33 cellular contexts compared by ENCODE assay signal in the genomic region with DNA sequence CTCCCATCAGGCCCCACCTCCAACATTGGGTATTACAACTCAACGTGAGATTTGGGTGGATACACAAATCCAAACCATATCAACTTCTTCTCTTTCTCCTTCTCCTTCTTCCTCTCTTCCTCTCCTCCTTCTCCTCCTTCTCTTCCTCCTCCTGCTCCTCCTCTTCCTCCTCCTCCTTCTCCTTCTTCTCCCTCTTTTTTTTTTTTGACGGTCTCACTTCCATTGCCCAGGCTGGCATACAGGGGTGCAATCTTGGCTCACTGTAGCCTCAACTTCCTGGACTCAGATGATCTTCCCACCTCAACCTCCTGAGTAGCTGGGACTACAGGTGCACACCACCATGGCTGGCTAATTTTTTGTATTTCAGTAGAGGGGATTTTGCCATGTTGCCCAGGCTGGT. TPM values are rescaled to one million over a fixed set of nuclear protein-coding genes. Genes with fewer than 3 reads are reported as not detected.
A peak's percentile ranks its signal among the peaks of the same experiment; 100 is the strongest.
DNase-seq lines count a peak whose midpoint lies in the region; ATAC-seq, FAIRE-seq and TF ChIP-seq lines count a peak whose summit lies in the region.
"Had no signal": no experiment of that assay in that cellular context is flagged by ENCODE, and none has a peak within 500 bp of the region (broad histone marks: within the 10 kb centered on the region; RNA-seq: fewer than 3 reads in every experiment).

No MANE protein-coding gene starts in this region.

- TF ChIP-seq CTCF in HepG2 (CRISPR knock-in tag; IDR thresholded peaks at IDR 0.05) (no peak), right lobe of liver (IDR thresholded peaks at IDR 0.05) (no peak), GM12878 (IDR thresholded peaks at IDR 0.05 in 2 of 3, conservative IDR thresholded peaks at IDR 0.05 in 1 of 3; ENCODE audit: control insufficient read depth in 2 of 3, extremely low read depth in 1 of 3, insufficient read depth in 1 of 3, low read depth in 3 of 3, low read length in 3 of 3) (no peak), osteoblast (IDR thresholded peaks at IDR 0.05; ENCODE audit: extremely low read depth, low read depth, low read length) (no peak)

- ATAC-seq in HepG2 (no peak), right lobe of liver (no peak), GM12878 (no peak)
- ATAC-seq: A549; CD8-positive, alpha-beta T cell had no signal

- TF ChIP-seq EP300 in HepG2 (IDR thresholded peaks at IDR 0.05; ENCODE audit: low read depth in 2 of 2, low read length in 2 of 2) (no peak), HepG2 (CRISPR knock-in tag; IDR thresholded peaks at IDR 0.05; ENCODE audit: borderline replicate concordance) (no peak), GM12878 (IDR thresholded peaks at IDR 0.05; ENCODE audit: borderline replicate concordance in 1 of 2, control insufficient read depth in 1 of 2, low read depth in 2 of 2, low read length in 2 of 2) (no peak)

- H4K20me1 ChIP-seq in HepG2 (ENCODE audit: insufficient read depth, low read length) (no peaks in the 10 kb centered on the region), GM12878 (ENCODE audit: control insufficient read depth, insufficient read depth) (no peaks in the 10 kb centered on the region), osteoblast (ENCODE audit: insufficient read depth, low read length) (no peaks in the 10 kb centered on the region)
- H4K20me1 ChIP-seq: BLaER1; BLaER1 treated with 17β-estradiol and CSF1 and Interleukin-3, amounts not matched to agents 10 nM and 100 nM had no signal

- no peaks in the 10 kb centered on the region for H3K79me2 ChIP-seq in HepG2 (ENCODE audit: insufficient read depth, low read length)
- H3K79me2 ChIP-seq in GM12878 (ENCODE audit: control insufficient read depth, insufficient read depth, low read length): no peaks in the 10 kb centered on the region
- no peaks in the 10 kb centered on the region for H3K79me2 ChIP-seq in osteoblast (ENCODE audit: insufficient read depth, low read length)

- H3K4me2 ChIP-seq in HepG2 (ENCODE audit: low read depth, low read length) (no peak overlapping the region), GM12878 (ENCODE audit: control insufficient read depth, insufficient read depth) (no peak overlapping the region), osteoblast (ENCODE audit: insufficient read depth, low read length) (no peak overlapping the region)
- H3K4me2 ChIP-seq: A549; BLaER1; BLaER1 treated with 17β-estradiol and CSF1 and Interleukin-3, amounts not matched to agents 10 nM and 100 nM had no signal

- H2AFZ ChIP-seq in HepG2 (ENCODE audit: low read length): no peak overlapping the region
- no peak overlapping the region for H2AFZ ChIP-seq in GM12878 (ENCODE audit: control insufficient read depth, low read depth, low read length)
- H2AFZ ChIP-seq in osteoblast (ENCODE audit: low read length): no peak overlapping the region

- RAD21 ChIA-PET in GM12878 (lab: Charles Lee; ENCODE audit: unreplicated experiment): no interaction called here

- no peak overlapping the region for H3K4me3 ChIP-seq in HepG2 (replicated peaks in 1 of 3; ENCODE audit: insufficient read depth in 1 of 3, low read depth in 2 of 3, low read length in 3 of 3)
- no peak overlapping the region for H3K4me3 ChIP-seq in right lobe of liver
- no peak overlapping the region for H3K4me3 ChIP-seq in GM12878
- no peak overlapping the region for H3K4me3 ChIP-seq in osteoblast (ENCODE audit: insufficient read depth, low read length)
- H3K4me3 ChIP-seq: A549; BLaER1; BLaER1 treated with 17β-estradiol and CSF1 and Interleukin-3, amounts not matched to agents 10 nM and 100 nM had no signal

- TF ChIP-seq POLR2A in HepG2 (IDR thresholded peaks at IDR 0.05; ENCODE audit: insufficient read depth in 1 of 2, low read depth in 2 of 2, low read length in 2 of 2) (no peak), right lobe of liver (IDR thresholded peaks at IDR 0.05) (no peak), GM12878 (IDR thresholded peaks at IDR 0.05; ENCODE audit: low read depth, low read length) (no peak)

- H3K27me3 ChIP-seq in HepG2 (ENCODE audit: control insufficient read depth in 1 of 2, insufficient read depth in 2 of 2, low read length in 2 of 2) (no peaks in the 10 kb centered on the region), right lobe of liver (no peaks in the 10 kb centered on the region), GM12878 (replicated peaks in 1 of 2; ENCODE audit: control insufficient read depth in 2 of 2, insufficient read depth in 2 of 2, low read length in 1 of 2) (no peaks in the 10 kb centered on the region; a peak in 2 of 4 replicates), osteoblast (ENCODE audit: insufficient read depth, low read length) (peaks cover 3% of the 10 kb centered on the region)
- H3K27me3 ChIP-seq: BLaER1; BLaER1 treated with 17β-estradiol and CSF1 and Interleukin-3, amounts not matched to agents 10 nM and 100 nM had no signal

- intact Hi-C loops in HepG2 (cut with micrococcal nuclease; ENCODE audit: unreplicated experiment): no loop called here
- intact Hi-C loops in right lobe of liver (cut with DNase I): no loop called here
- intact Hi-C loops in GM12878 (cut with micrococcal nuclease; ENCODE audit: unreplicated experiment): no loop called here

- CTCF ChIA-PET in HepG2 (lab: Yijun Ruan, JAX; ENCODE audit: low intra/inter-chr PET ratio, low total read pairs) (no interaction called here), GM12878 (lab: Yijun Ruan, JAX) (no interaction called here), HEK293T (lab: Yijun Ruan, JAX) (no interaction called here)

- in situ Hi-C loops in HepG2 (cut with HindIII; ENCODE audit: extremely low pct_ligation_motif_present, low pct_unique_long_range_greater_than_20kb): no loop called here
- in situ Hi-C loops in GM12878 (cut with MboI): no loop called here

- no peaks in the 10 kb centered on the region for H3K36me3 ChIP-seq in HepG2 (replicated peaks in 1 of 2; ENCODE audit: control insufficient read depth in 1 of 2, insufficient read depth in 2 of 2, low read length in 2 of 2)
- no peaks in the 10 kb centered on the region for H3K36me3 ChIP-seq in right lobe of liver
- H3K36me3 ChIP-seq in GM12878 (ENCODE audit: control insufficient read depth in 2 of 2, insufficient read depth in 2 of 2, low read length in 1 of 2): no peaks in the 10 kb centered on the region
- H3K36me3 ChIP-seq in osteoblast (ENCODE audit: insufficient read depth, low read length): no peaks in the 10 kb centered on the region
- H3K36me3 ChIP-seq: BE2C; BLaER1; BLaER1 treated with 17β-estradiol and CSF1 and Interleukin-3, amounts not matched to agents 10 nM and 100 nM had no signal

- H3K9me3 ChIP-seq in HepG2 (ENCODE audit: low read length): no peaks in the 10 kb centered on the region
- H3K9me3 ChIP-seq in right lobe of liver: no peaks in the 10 kb centered on the region
- no peaks in the 10 kb centered on the region for H3K9me3 ChIP-seq in GM12878 (replicated peaks; ENCODE audit: control insufficient read depth, insufficient read depth, low read length)
- H3K9me3 ChIP-seq in osteoblast (ENCODE audit: low read depth, low read length): no peaks in the 10 kb centered on the region
- H3K9me3 ChIP-seq: BE2C, BLaER1, Caco-2 had no signal

- DNase-seq in HepG2 (ENCODE audit: low spot score) (no peak), right lobe of liver (no peak), HTR-8/SVneo (ENCODE audit: insufficient read length, low spot score) (no peak), GM12878 (ENCODE audit: low read depth, low spot score) (no peak), osteoblast (ENCODE audit: insufficient read length, low spot score, missing footprints) (no peak), HEK293T (ENCODE audit: extremely low spot score) (no peak)
- DNase-seq: 8988T; ACHN; AML-193; BE2C; C1 segment of cervical spinal cord; Caco-2; Calu3; CD4-positive, alpha-beta memory T cell; CD4-positive, alpha-beta T cell; CD4-positive, CD25-positive, alpha-beta regulatory T cell; CD8-positive, alpha-beta memory T cell; CD8-positive, alpha-beta T cell; COR-L47; DMS 273 treated with DMSO at 0.1 percent for 48 hours; DMS153; DMS53; DMS79; DMS79 treated with DMSO at 0.1 percent for 48 hours; DND-41; EL had no signal

- no TSS peak for BruUV-seq in HepG2 (replicated peaks; lab: Mats Ljungman, UMichigan)
- BruUV-seq in GM12878 (replicated peaks; lab: Mats Ljungman, UMichigan): no TSS peak

- SMC1A ChIA-PET in GM12878 (lab: Charles Lee; ENCODE audit: uncharacterized antibody, unreplicated experiment): no interaction called here

- POLR2A ChIA-PET in HepG2 (lab: Yijun Ruan, JAX) (no interaction called here), GM12878 (lab: Charles Lee) (no interaction called here), HEK293T (lab: Yijun Ruan, JAX) (no interaction called here)

- 51% methylated on average over 2 of the region's 2 CpGs for WGBS in HepG2 (ENCODE audit: low lambda C conversion rate)
- 75% methylated on average over 2 of the region's 2 CpGs for WGBS in right lobe of liver (ENCODE audit: insufficient coverage, low coverage, low lambda C conversion rate, missing lambda C conversion rate)
- 0% methylated on average over 1 of the region's 2 CpGs for WGBS in GM12878 (ENCODE audit: insufficient coverage, insufficient replicate concordance, low lambda C conversion rate, missing lambda C conversion rate)

- no peak overlapping the region for H3K27ac ChIP-seq in HepG2 (ENCODE audit: extremely low read length, insufficient read depth, low read length)
- no peak overlapping the region for H3K27ac ChIP-seq in right lobe of liver
- H3K27ac ChIP-seq in GM12878 (ENCODE audit: control insufficient read depth, insufficient read depth): no peak overlapping the region
- H3K27ac ChIP-seq in osteoblast (ENCODE audit: low read depth, low read length): no peak overlapping the region
- H3K27ac ChIP-seq: 22Rv1; A549; BLaER1; BLaER1 treated with 17β-estradiol and CSF1 and Interleukin-3, amounts not matched to agents 10 nM and 100 nM; C4-2B had no signal

- no peak overlapping the region for H3K9ac ChIP-seq in HepG2 (ENCODE audit: insufficient read depth, low read depth, low read length)
- no peak overlapping the region for H3K9ac ChIP-seq in GM12878 (ENCODE audit: control insufficient read depth, insufficient read depth, low read length)
- H3K9ac ChIP-seq: BLaER1; BLaER1 treated with 17β-estradiol and CSF1 and Interleukin-3, amounts not matched to agents 10 nM and 100 nM had no signal

- TF ChIP-seq RAD21 in HepG2 (CRISPR knock-in tag; IDR thresholded peaks at IDR 0.05): no peak
- TF ChIP-seq RAD21 in GM12878 (IDR thresholded peaks at IDR 0.05; ENCODE audit: insufficient read depth, low read depth, low read length): no peak

- FAIRE-seq in HepG2 (lab: Jason Lieb, UNC) (no peak), HTR-8/SVneo (lab: Jason Lieb, UNC) (peak; percentile 16), GM12878 (lab: Jason Lieb, UNC) (no peak)
- FAIRE-seq: A204.1, D721Med had no signal

- peaks cover 19% of the 10 kb centered on the region for H3K4me1 ChIP-seq in HepG2 (ENCODE audit: insufficient read depth, low read length)
- peaks cover 0 to 3% (median 0%) of the 10 kb centered on the region in 4 donors for H3K4me1 ChIP-seq in right lobe of liver
- H3K4me1 ChIP-seq in GM12878 (ENCODE audit: control insufficient read depth, insufficient read depth, low read length): no peaks in the 10 kb centered on the region
- H3K4me1 ChIP-seq in osteoblast (ENCODE audit: insufficient read depth, low read length): no peaks in the 10 kb centered on the region
- H3K4me1 ChIP-seq: A549, BE2C, BLaER1, Caco-2 had no signal

RNA-seq across cellular contexts. Expression of a gene that starts 11.4 kb away (rescaled TPM):
- total RNA-seq in HepG2 (2016; rRNA removed; fragmentation: Illumina TruSeq; extraction: Trizol) (44.1 and 67.1 TPM in 2 replicates), right lobe of liver (1 to 10 TPM; 6.3 to 9.5 (median 7.2) TPM), GM12878 (2014; rRNA removed) (7.1 and 7.3 TPM in 2 replicates), GM12878 (2014; rRNA removed; fragmentation: Illumina TruSeq; extraction: Trizol) (10.0 and 10.4 TPM in 2 replicates), GM12878 (2021) (6.4 and 11.0 TPM in 2 replicates), osteoblast (11.6 and 14.1 TPM in 2 replicates)
- 2.8 and 3.6 TPM in 2 replicates for total RNA-seq in HepG2 (2016; cell fraction: cytosol; rRNA removed; fragmentation: Illumina TruSeq; extraction: Trizol; ENCODE audit: low read depth)
- 46.0 and 66.8 TPM in 2 replicates for total RNA-seq in HepG2 (2016; cell fraction: insoluble cytoplasmic fraction; rRNA removed; fragmentation: Illumina TruSeq; extraction: Trizol)
- total RNA-seq in HepG2 (2016; cell fraction: membrane; rRNA removed; fragmentation: Illumina TruSeq; extraction: Trizol): 11.2 and 11.4 TPM in 2 replicates
- 89.2 and 90.0 TPM in 2 replicates for total RNA-seq in HepG2 (2016; cell fraction: nucleus; rRNA removed; fragmentation: Illumina TruSeq; extraction: Trizol)
- polyA plus RNA-seq in HepG2 (2011; rRNA removed) (15.8 and 21.3 TPM in 2 replicates), GM12878 (2011; rRNA removed) (11.1 and 13.2 TPM in 2 replicates), GM12878 (2014; fragmentation: Illumina TruSeq; extraction: Trizol) (7.8 and 9.9 TPM in 2 replicates), GM12878 (2014; fragmentation: Nextera tagmentation; extraction: Ambion mirVana) (1 to 10 TPM; 3.4 to 4.4 TPM), GM12878 (2014; rRNA removed) (5.4 and 6.7 TPM in 2 replicates), GM12878 (2016; fragmentation: Nextera tagmentation; extraction: Ambion mirVana) (10 to 100 TPM in 1 of 2 experiments, 1 to 10 TPM in 1; 8.4 to 11.6 TPM)
- 8.7 and 14.2 TPM in 2 replicates for polyA plus RNA-seq in HepG2 (2011; cell fraction: cytosol; rRNA removed)
- 7.1 and 8.2 TPM in 2 replicates for polyA plus RNA-seq in HepG2 (2011; cell fraction: nucleus; rRNA removed)
- polyA plus RNA-seq in HepG2 (2012): 16.0 and 24.2 TPM in 2 replicates
- 2.0 and 2.5 TPM in 2 replicates for polyA plus RNA-seq in HepG2 (2016; cell fraction: cytosol; fragmentation: Illumina TruSeq; extraction: Trizol; ENCODE audit: low read depth)
- 46.1 and 49.1 TPM in 2 replicates for polyA plus RNA-seq in HepG2 (2016; cell fraction: insoluble cytoplasmic fraction; fragmentation: Illumina TruSeq; extraction: Trizol; ENCODE audit: low read depth)
- polyA plus RNA-seq in HepG2 (2016; cell fraction: membrane; fragmentation: Illumina TruSeq; extraction: Trizol; ENCODE audit: low read depth): 7.5 and 7.8 TPM in 2 replicates
- polyA plus RNA-seq in HepG2 (2016; cell fraction: nucleus; fragmentation: Illumina TruSeq; extraction: Trizol; ENCODE audit: insufficient read depth, low read depth): 24.3 and 24.6 TPM in 2 replicates
- 3.7 and 19.6 TPM in 2 replicates for polyA minus RNA-seq in HepG2 (2011; rRNA and poly(A)+ RNA removed; ENCODE audit: low replicate concordance)
- polyA minus RNA-seq in HepG2 (2011; cell fraction: cytosol; rRNA and poly(A)+ RNA removed): 16.4 and 17.6 TPM in 2 replicates
- polyA minus RNA-seq in HepG2 (2011; cell fraction: nucleus; rRNA and poly(A)+ RNA removed): 89.0 and 103 TPM in 2 replicates
- 97.7 and 104 TPM in 2 replicates for total RNA-seq in GM12878 (2013; cell fraction: nucleolus; rRNA removed)
- polyA plus RNA-seq in GM12878 (2011; ENCODE audit: low read depth): 3.6 TPM
- 3.8 and 4.7 TPM in 2 replicates for polyA plus RNA-seq in GM12878 (2011; cell fraction: cytosol; rRNA removed)
- polyA plus RNA-seq in GM12878 (2011; cell fraction: nucleus; rRNA removed): 4.6 and 5.3 TPM in 2 replicates
- 4.4 and 5.4 TPM in 2 replicates for polyA plus RNA-seq in GM12878 (2012)
- 10.7 and 12.2 TPM in 2 replicates for polyA minus RNA-seq in GM12878 (2011; rRNA and poly(A)+ RNA removed)
- 3.7 and 4.4 TPM in 2 replicates for polyA minus RNA-seq in GM12878 (2011; cell fraction: cytosol; rRNA and poly(A)+ RNA removed)
- 12.6 and 14.8 TPM in 2 replicates for polyA minus RNA-seq in GM12878 (2011; cell fraction: nucleus; rRNA and poly(A)+ RNA removed)
